Comparison of ENCODE assay signal across 18 cellular contexts in the genomic region with DNA sequence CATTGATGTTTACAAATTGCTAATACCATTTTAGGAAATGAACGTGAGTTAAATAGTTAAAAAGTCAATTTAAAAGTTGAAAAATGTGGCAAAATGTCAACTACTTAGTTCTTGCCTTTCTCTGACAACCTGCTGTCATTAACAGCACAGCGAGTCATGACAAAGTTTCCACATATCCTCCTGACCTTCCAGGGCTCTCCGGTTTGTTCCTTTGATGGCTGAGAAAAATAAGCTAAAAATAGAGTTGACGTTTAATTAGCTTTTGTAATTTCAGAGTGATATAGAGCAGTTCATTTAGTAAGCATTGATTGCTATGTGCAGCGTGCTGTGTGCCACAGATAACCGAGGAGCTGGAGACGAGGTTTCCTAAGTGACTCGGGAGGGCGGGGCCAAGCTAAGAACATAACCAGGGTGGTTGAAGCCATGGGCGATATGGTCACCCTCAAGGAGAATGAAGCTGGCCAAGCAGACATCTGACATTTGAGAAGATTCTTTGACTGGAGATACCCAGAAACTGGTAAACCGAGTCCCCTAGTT. TPM values are rescaled to one million over a fixed set of nuclear protein-coding genes. Genes with fewer than 3 reads are reported as not detected.
DNase-seq lines count a peak whose midpoint lies in the region; ATAC-seq and TF ChIP-seq lines count a peak whose summit lies in the region.
"Had no signal": no experiment of that assay in that cellular context is flagged by ENCODE, and none has a peak within 500 bp of the region (broad histone marks: within the 10 kb centered on the region; RNA-seq: fewer than 3 reads in every experiment).

No MANE protein-coding gene starts in this region.

- CTCF ChIA-PET in AG04450 (lab: Charles Lee): no interaction called here
- CTCF ChIA-PET in PC-3 (lab: Charles Lee): no interaction called here

- peaks cover 5% of the 10 kb centered on the region for H3K4me1 Mint-ChIP-seq in T-helper 17 cell

- POLR2A ChIA-PET in AG04450 (lab: Yijun Ruan, JAX): no interaction called here
- POLR2A ChIA-PET in PC-3 (lab: Charles Lee; ENCODE audit: unreplicated experiment): no interaction called here

- H3K36me3 ChIP-seq in PC-3 (ENCODE audit: low read depth, low read length): peaks cover 18% of the 10 kb centered on the region
- H3K36me3 ChIP-seq in body of pancreas (replicated peaks in 1 of 2; ENCODE audit: insufficient read depth in 1 of 2, low read depth in 2 of 2): peaks cover 0 to 5% of the 10 kb centered on the region in 2 donors

- peak overlapping the region; percentile 77 for H3K27ac Mint-ChIP-seq in T-helper 17 cell

- H3K4me3 ChIP-seq in AG04450 (ENCODE audit: low read depth, low read length) (no peak overlapping the region), PC-3 (ENCODE audit: low read length) (no peak overlapping the region), body of pancreas (no peak overlapping the region)
- H3K4me3 ChIP-seq: Peyer's patch had no signal

- TF ChIP-seq CTCF in AG04450 (IDR thresholded peaks at IDR 0.05; ENCODE audit: low read depth, low read length) (no peak), PC-3 (conservative IDR thresholded peaks at IDR 0.05; ENCODE audit: low read depth, low read length) (no peak), body of pancreas (IDR thresholded peaks at IDR 0.05) (no peak)

- intact Hi-C loops in PC-3 (cut with micrococcal nuclease): no loop called here
- intact Hi-C loops in body of pancreas (cut with DNase I): no loop called here

- H3K27ac ChIP-seq in AG04450 (ENCODE audit: low read depth, low read length) (peak overlapping the region; percentile 12), PC-3 (ENCODE audit: low read length) (no peak overlapping the region), body of pancreas (no peak overlapping the region)
- H3K27ac ChIP-seq: HL-60, Peyer's patch had no signal

- H3K27me3 ChIP-seq in AG04450 (ENCODE audit: control insufficient read depth, insufficient read depth, low read length) (no peaks in the 10 kb centered on the region), PC-3 (ENCODE audit: low read length) (no peaks in the 10 kb centered on the region), body of pancreas (no peaks in the 10 kb centered on the region)
- H3K27me3 ChIP-seq: Peyer's patch had no signal

- no peaks in the 10 kb centered on the region for H4K20me1 ChIP-seq in PC-3 (ENCODE audit: low read length)

- no peak for ATAC-seq in T-helper 17 cell
- no peak for ATAC-seq in GM21723 (IDR thresholded peaks at IDR 0.05; ENCODE audit: unreplicated experiment)
- no peak for ATAC-seq in PC-3
- ATAC-seq in body of pancreas: no peak

- peaks cover 12% of the 10 kb centered on the region for H3K36me3 Mint-ChIP-seq in T-helper 17 cell (ENCODE audit: low read depth)

- H3K4me2 ChIP-seq in PC-3 (ENCODE audit: low read length): no peak overlapping the region

- H3K4me1 ChIP-seq in PC-3 (ENCODE audit: insufficient read depth, low read length) (no peaks in the 10 kb centered on the region), body of pancreas (no peaks in the 10 kb centered on the region)
- H3K4me1 ChIP-seq: Peyer's patch had no signal

- H3K9me3 ChIP-seq in AG04450 (ENCODE audit: control insufficient read depth, insufficient read depth, low read length) (no peaks in the 10 kb centered on the region), T-helper 17 cell (ENCODE audit: control insufficient read depth, low read length, poor library complexity, severe bottlenecking) (no peaks in the 10 kb centered on the region), PC-3 (ENCODE audit: low read length) (no peaks in the 10 kb centered on the region), body of pancreas (no peaks in the 10 kb centered on the region)
- H3K9me3 ChIP-seq: Peyer's patch had no signal

- 85 to 92% methylated on average over 11 of the region's 11 CpGs for WGBS in body of pancreas, 2 donors

- TF ChIP-seq POLR2A in erythroblast (IDR thresholded peaks at IDR 0.05; ENCODE audit: low read length) (no peak), body of pancreas (IDR thresholded peaks at IDR 0.05) (no peak)

- DNase-seq in AG04450 (ENCODE audit: low read depth, low spot score): no peak
- no peak for DNase-seq in T-helper 17 cell
- DNase-seq in erythroblast (lab: John Stamatoyannopoulos, UW): peak; percentile 80 to 84
- DNase-seq in islet precursor cell: peak; percentile 21
- DNase-seq in PC-3: no peak
- DNase-seq in OCI-M2 (lab: John Stamatoyannopoulos, UW; ENCODE audit: unreplicated experiment): no peak
- DNase-seq in body of pancreas: no peak
- DNase-seq: AML-193; CD4-positive, alpha-beta memory T cell; DMS79 treated with DMSO at 0.1 percent for 48 hours; NCI-H1105; NCI-H187; NCI-H446 treated with DMSO at 0.1 percent for 48 hours; NCI-H774; SIG-M5 had no signal

- H2AFZ ChIP-seq in PC-3 (ENCODE audit: low read length): no peak overlapping the region

- no TSS peak for BruUV-seq in PC-3 (replicated peaks; lab: Mats Ljungman, UMichigan)

- H3F3A ChIP-seq in PC-3 (ENCODE audit: low read length, unreplicated experiment): no peaks in the 10 kb centered on the region

- no peaks in the 10 kb centered on the region for H3K27me3 Mint-ChIP-seq in T-helper 17 cell
- H3K27me3 Mint-ChIP-seq: CD4-positive, alpha-beta memory T cell had no signal

- no peak overlapping the region for H3K4me3 Mint-ChIP-seq in T-helper 17 cell
- H3K4me3 Mint-ChIP-seq: CD4-positive, alpha-beta memory T cell had no signal

- no peak overlapping the region for H3K9ac ChIP-seq in PC-3 (ENCODE audit: low read length)

- H3K79me2 ChIP-seq in PC-3 (ENCODE audit: low read length): no peaks in the 10 kb centered on the region

- no peaks in the 10 kb centered on the region for H3K9me2 ChIP-seq in PC-3 (replicated peaks; ENCODE audit: low read length)

RNA-seq across cellular contexts. Expression of a gene that starts 47.9 kb away (rescaled TPM):
- 35.8 and 38.6 TPM in 2 replicates for polyA plus RNA-seq in AG04450 (2011; rRNA removed)
- 72.7 and 88.1 TPM in 2 replicates for polyA minus RNA-seq in AG04450 (2011; rRNA and poly(A)+ RNA removed)
- total RNA-seq in T-helper 17 cell (100 to 1,000 TPM; 130 to 134 TPM), PC-3 (2014; rRNA removed) (66.2 and 67.2 TPM in 2 replicates), body of pancreas (10 to 100 TPM; 36.1 to 46.1 TPM)

Comparison
In these comparisons a context has a peak if more than half of its experiments do, and no peak if none do; other contexts are left out.
1. DNase-seq: peak in erythroblast (2 of 2) and islet precursor cell (single experiment); none in AG04450 (single experiment), T-helper 17 cell (0 of 3), PC-3 (single experiment), OCI-M2 (single experiment) and body of pancreas (0 of 4).